ENCODE assay signal across 20 cellular contexts in genomic region chr3:14577897-14578296, GRCh38. TPM values are rescaled to one million over a fixed set of nuclear protein-coding genes. Genes with fewer than 3 reads are reported as not detected.
"Had no signal": no experiment of that assay in that cellular context is flagged by ENCODE, and none has a peak within 500 bp of the region (broad histone marks: within the 10 kb centered on the region; RNA-seq: fewer than 3 reads in every experiment).

No MANE protein-coding gene starts in this region.

- H3K9me3 ChIP-seq: body of pancreas, colonic mucosa, esophagus squamous epithelium, tibial artery had no signal

- DNase-seq: activated CD4-positive, alpha-beta T cell treated with anti-CD3 and anti-CD28 coated beads, Interleukin-2, amount 10 ng/mL, durations not matched to agents 24 days and 14 days; activated CD4-positive, CD25-positive, alpha-beta regulatory T cell; activated CD8-positive, alpha-beta memory T cell treated with anti-CD3 and anti-CD28 coated beads, Interleukin-2, amount 50 U/mL, for 48 hours; activated CD8-positive, alpha-beta T cell treated with anti-CD3 and anti-CD28 coated beads, Interleukin-2, amount 10 ng/mL, durations not matched to agents 7 days and 5 days; activated gamma-delta T cell treated with Interleukin-2 at 50 U/mL for 16 hours; activated naive CD8-positive, alpha-beta T cell treated with anti-CD3 and anti-CD28 coated beads for 36 hours; activated T-cell treated with anti-CD3 and anti-CD28 coated beads, Interleukin-2, amount 50 U/mL, for 72 hours; amygdala; body of pancreas; caudate nucleus; colonic mucosa; esophagus squamous epithelium; kidney glomerular epithelial cell; nucleus accumbens; posterior cingulate gyrus; stimulated activated CD4-positive, alpha-beta T cell treated with anti-CD3 and anti-CD28 coated beads, Interleukin-15, amount 100 ng/mL, for 24 hours; stimulated activated CD4-positive, alpha-beta T cell treated with anti-CD3 and anti-CD28 coated beads, Interleukin-4, amount 100 ng/mL, for 1 hour; stimulated activated naive B cell treated with anti-CD40 and anti-IgM and Interleukin-4, amounts not matched to agents 10 μg/mL and 1 μg/mL and 100 μg/mL, for 72 hours; tibial artery had no signal

- H3K4me3 ChIP-seq: body of pancreas, colonic mucosa, esophagus squamous epithelium, tibial artery had no signal

- H3K4me1 ChIP-seq: colonic mucosa, esophagus squamous epithelium, tibial artery had no signal

- H3K27me3 Mint-ChIP-seq: activated naive CD8-positive, alpha-beta T cell treated with anti-CD3 and anti-CD28 coated beads for 36 hours had no signal

- ATAC-seq: activated CD8-positive, alpha-beta T cell treated with anti-CD3 and anti-CD28 coated beads, Interleukin-2, amount 10 ng/mL, durations not matched to agents 7 days and 5 days; activated T-cell treated with anti-CD3 and anti-CD28 coated beads, Interleukin-2, amount 50 U/mL, for 72 hours; body of pancreas; stimulated activated naive B cell treated with anti-CD40 and anti-IgM and Interleukin-4, amounts not matched to agents 10 μg/mL and 1 μg/mL and 100 μg/mL, for 72 hours had no signal

- H3K9me3 Mint-ChIP-seq: activated CD4-positive, alpha-beta T cell treated with anti-CD3 and anti-CD28 coated beads, Interleukin-2, amount 10 ng/mL, durations not matched to agents 24 days and 14 days; activated naive CD8-positive, alpha-beta T cell treated with anti-CD3 and anti-CD28 coated beads for 36 hours; activated T-cell treated with anti-CD3 and anti-CD28 coated beads, Interleukin-2, amount 50 U/mL, for 72 hours; nephron; stimulated activated naive B cell treated with anti-CD40 and anti-IgM and Interleukin-4, amounts not matched to agents 10 μg/mL and 1 μg/mL and 100 μg/mL, for 72 hours had no signal

- H3K36me3 Mint-ChIP-seq: activated naive CD8-positive, alpha-beta T cell treated with anti-CD3 and anti-CD28 coated beads for 36 hours; stimulated activated naive B cell treated with anti-CD40 and anti-IgM and Interleukin-4, amounts not matched to agents 10 μg/mL and 1 μg/mL and 100 μg/mL, for 72 hours had no signal

- H3K4me1 Mint-ChIP-seq: activated CD4-positive, alpha-beta T cell treated with anti-CD3 and anti-CD28 coated beads, Interleukin-2, amount 10 ng/mL, durations not matched to agents 24 days and 14 days; activated naive CD8-positive, alpha-beta T cell treated with anti-CD3 and anti-CD28 coated beads for 36 hours; nephron; stimulated activated naive B cell treated with anti-CD40 and anti-IgM and Interleukin-4, amounts not matched to agents 10 μg/mL and 1 μg/mL and 100 μg/mL, for 72 hours had no signal

- H3K27ac Mint-ChIP-seq: activated CD4-positive, alpha-beta T cell treated with anti-CD3 and anti-CD28 coated beads, Interleukin-2, amount 10 ng/mL, durations not matched to agents 24 days and 14 days; activated CD8-positive, alpha-beta T cell treated with anti-CD3 and anti-CD28 coated beads, Interleukin-2, amount 10 ng/mL, durations not matched to agents 7 days and 5 days; activated naive CD8-positive, alpha-beta T cell treated with anti-CD3 and anti-CD28 coated beads for 36 hours; activated T-cell treated with anti-CD3 and anti-CD28 coated beads, Interleukin-2, amount 50 U/mL, for 72 hours; nephron; stimulated activated naive B cell treated with anti-CD40 and anti-IgM and Interleukin-4, amounts not matched to agents 10 μg/mL and 1 μg/mL and 100 μg/mL, for 72 hours had no signal

- H3K27ac ChIP-seq: body of pancreas, colonic mucosa, esophagus squamous epithelium, tibial artery had no signal

- H3K4me3 Mint-ChIP-seq: activated CD4-positive, alpha-beta T cell treated with anti-CD3 and anti-CD28 coated beads, Interleukin-2, amount 10 ng/mL, durations not matched to agents 24 days and 14 days; activated CD8-positive, alpha-beta T cell treated with anti-CD3 and anti-CD28 coated beads, Interleukin-2, amount 10 ng/mL, durations not matched to agents 7 days and 5 days; activated naive CD8-positive, alpha-beta T cell treated with anti-CD3 and anti-CD28 coated beads for 36 hours; activated T-cell treated with anti-CD3 and anti-CD28 coated beads, Interleukin-2, amount 50 U/mL, for 72 hours; nephron; stimulated activated naive B cell treated with anti-CD40 and anti-IgM and Interleukin-4, amounts not matched to agents 10 μg/mL and 1 μg/mL and 100 μg/mL, for 72 hours had no signal

- H3K27me3 ChIP-seq: body of pancreas, colonic mucosa had no signal

- H3K36me3 ChIP-seq: colonic mucosa, esophagus squamous epithelium, tibial artery had no signal

RNA-seq across cellular contexts. Expression of gene GRIP2, which starts 37.8 kb away (rescaled TPM):
- total RNA-seq: activated CD4-positive, alpha-beta T cell treated with anti-CD3 and anti-CD28 coated beads, Interleukin-2, amount 10 ng/mL, durations not matched to agents 24 days and 14 days; activated CD8-positive, alpha-beta T cell treated with anti-CD3 and anti-CD28 coated beads, Interleukin-2, amount 10 ng/mL, durations not matched to agents 7 days and 5 days; activated naive CD8-positive, alpha-beta T cell treated with anti-CD3 and anti-CD28 coated beads for 36 hours had no signal
